Comparison of ENCODE assay signal across 22 cellular contexts in genomic region chr2:34340307-34340706, GRCh38.
DNase-seq lines count a peak whose midpoint lies in the region; ATAC-seq lines count a peak whose summit lies in the region.
"Had no signal": no experiment of that assay in that cellular context is flagged by ENCODE, and none has a peak within 500 bp of the region (broad histone marks: within the 10 kb centered on the region; RNA-seq: fewer than 3 reads in every experiment).

No MANE protein-coding gene starts in this region.

- H3K36me3 ChIP-seq in aorta (ENCODE audit: control insufficient read depth in 1 of 2, insufficient read depth in 2 of 2, low read length in 1 of 2): no peaks in the 10 kb centered on the region
- H3K36me3 ChIP-seq: BE2C, BLaER1 had no signal

- no peaks in the 10 kb centered on the region for H3K4me1 ChIP-seq in aorta (ENCODE audit: control insufficient read depth in 1 of 2, insufficient read depth in 2 of 2, low read length in 2 of 2)
- H3K4me1 ChIP-seq: BE2C, BLaER1 had no signal

- intact Hi-C loops in aorta (cut with DNase I): no loop called here

- peak; percentile 67 for ATAC-seq in GM21717 (IDR thresholded peaks at IDR 0.05; ENCODE audit: unreplicated experiment)
- ATAC-seq in aorta (ENCODE audit: low FRiP score): no peak
- ATAC-seq in GM21423 (IDR thresholded peaks at IDR 0.05; ENCODE audit: unreplicated experiment): no peak
- ATAC-seq: GM12878 had no signal

- no peaks in the 10 kb centered on the region for H3K9me3 ChIP-seq in aorta (ENCODE audit: control insufficient read depth, low read length)
- H3K9me3 ChIP-seq: BE2C, BLaER1 had no signal

- no peak overlapping the region for H3K27ac ChIP-seq in aorta (ENCODE audit: low read depth in 1 of 2, low read length in 2 of 2)
- H3K27ac ChIP-seq: BLaER1 had no signal

- WGBS in aorta, 2 donors: 66 to 68% methylated on average over 1 of the region's 1 CpG

- DNase-seq in OCI-M1 (lab: John Stamatoyannopoulos, UW): peak; percentile 20
- DNase-seq in aorta: no peak
- DNase-seq in HuH-7.5 (ENCODE audit: low spot score): no peak
- DNase-seq: 8988T; ACHN; BE2C; C1 segment of cervical spinal cord; CD4-positive, alpha-beta memory T cell; CD4-positive, CD25-positive, alpha-beta regulatory T cell; CD8-positive, alpha-beta memory T cell; COR-L47; DMS 273 treated with DMSO at 0.1 percent for 48 hours; DMS153; DMS53; DMS79; DND-41; EL; GDM1 had no signal

- H3K27me3 ChIP-seq in aorta (ENCODE audit: control insufficient read depth in 1 of 2, insufficient read depth in 2 of 2, low read length in 1 of 2): no peaks in the 10 kb centered on the region
- H3K27me3 ChIP-seq: BE2C, BLaER1 had no signal

- H3K4me3 ChIP-seq in aorta (ENCODE audit: low read length in 2 of 2): no peak overlapping the region
- H3K4me3 ChIP-seq: BLaER1, GM12878 had no signal
